8 cellular contexts compared by ENCODE assay signal in the genomic region with DNA sequence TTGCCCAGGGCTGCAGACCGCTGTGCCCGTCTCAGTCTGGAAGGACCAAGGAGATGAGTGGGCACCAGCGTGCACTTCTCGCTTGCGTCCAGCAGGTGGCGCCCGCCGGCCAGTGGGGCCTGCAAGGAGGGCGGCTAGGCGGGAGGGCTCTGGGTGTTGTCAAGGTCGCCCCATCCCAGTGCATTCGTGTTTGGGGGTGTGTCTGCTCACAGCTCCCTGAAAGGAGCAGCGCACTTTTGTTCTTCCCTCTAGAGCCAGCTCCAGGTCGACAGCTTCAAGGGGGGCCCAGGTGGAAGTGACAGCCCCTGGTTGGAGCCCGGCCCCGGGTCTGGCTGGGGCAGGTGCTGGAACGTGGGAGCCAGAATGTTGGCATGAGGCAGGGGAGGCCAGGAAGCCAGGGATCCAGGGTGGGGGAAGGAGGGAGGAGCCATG. TPM values are rescaled to one million over a fixed set of nuclear protein-coding genes. Genes with fewer than 3 reads are reported as not detected.
DNase-seq lines count a peak whose midpoint lies in the region; ATAC-seq, FAIRE-seq and TF ChIP-seq lines count a peak whose summit lies in the region.

No MANE protein-coding gene starts in this region.

- H3K9me3 ChIP-seq in PC-3 (ENCODE audit: low read length) (no peaks in the 10 kb centered on the region), esophagus squamous epithelium (no peaks in the 10 kb centered on the region)

- H3K27me3 ChIP-seq in PC-3 (ENCODE audit: low read length) (no peaks in the 10 kb centered on the region), esophagus squamous epithelium (peaks cover 0 to 47% (median 0%) of the 10 kb centered on the region in 4 donors)

- ATAC-seq in PC-3, result peak; percentile 74
- ATAC-seq in GM18517 (IDR thresholded peaks at IDR 0.05; ENCODE audit: unreplicated experiment), result no peak

- POLR2A ChIA-PET in PC-3 (lab: Charles Lee; ENCODE audit: unreplicated experiment), result no interaction called here

- H3K9ac ChIP-seq in PC-3 (ENCODE audit: low read length), result no peak overlapping the region

- no peaks in the 10 kb centered on the region for H4K20me1 ChIP-seq in PC-3 (ENCODE audit: low read length)

- H3K27me3 Mint-ChIP-seq in nephron (ENCODE audit: low read depth), result peaks cover 35% of the 10 kb centered on the region

- WGBS in esophagus squamous epithelium, 2 donors, result 2% methylated on average over 14 of the region's 17 CpGs; no CpG with 5 or more reads in 1 of the 2 donors

- peaks cover 2% of the 10 kb centered on the region for H3K9me3 Mint-ChIP-seq in nephron

- no peaks in the 10 kb centered on the region for H3K79me2 ChIP-seq in PC-3 (ENCODE audit: low read length)

- peak; percentile 26 for FAIRE-seq in HTR-8/SVneo (lab: Jason Lieb, UNC)

- H3K27ac ChIP-seq in PC-3 (ENCODE audit: low read length) (no peak overlapping the region), esophagus squamous epithelium (no peak overlapping the region)

- no peak for TF ChIP-seq POLR2A in esophagus squamous epithelium (IDR thresholded peaks at IDR 0.05)

- no peak overlapping the region for H3K4me2 ChIP-seq in PC-3 (ENCODE audit: low read length)

- no peaks in the 10 kb centered on the region for H3K9me2 ChIP-seq in PC-3 (replicated peaks; ENCODE audit: low read length)

- H3K36me3 ChIP-seq in PC-3 (ENCODE audit: low read depth, low read length) (no peaks in the 10 kb centered on the region), esophagus squamous epithelium (no peaks in the 10 kb centered on the region)

- no peaks in the 10 kb centered on the region for H3K4me1 ChIP-seq in PC-3 (ENCODE audit: insufficient read depth, low read length)
- peaks cover 0 to 13% (median 0%) of the 10 kb centered on the region in 3 donors for H3K4me1 ChIP-seq in esophagus squamous epithelium

- no peak overlapping the region for H3K4me3 Mint-ChIP-seq in nephron

- CTCF ChIA-PET in PC-3 (lab: Charles Lee), result no interaction called here

- H3K36me3 Mint-ChIP-seq in nephron (ENCODE audit: low read depth), result no peaks in the 10 kb centered on the region

- no peak overlapping the region for H2AFZ ChIP-seq in PC-3 (ENCODE audit: low read length)

- H3K4me1 Mint-ChIP-seq in nephron, result no peaks in the 10 kb centered on the region

- no peak overlapping the region for H3K27ac Mint-ChIP-seq in nephron

- peak; percentile 85 for TF ChIP-seq CTCF in PC-3 (conservative IDR thresholded peaks at IDR 0.05; ENCODE audit: low read depth, low read length)
- TF ChIP-seq CTCF in esophagus squamous epithelium (IDR thresholded peaks at IDR 0.05), result peak; percentile 87 to 100 (median 92)
- TF ChIP-seq CTCF in nephron (IDR thresholded peaks at IDR 0.05; ENCODE audit: unreplicated experiment in 3 of 3), result peak; percentile 96 to 98 (median 98)

- peak; percentile 56 for DNase-seq in CMK (ENCODE audit: low read depth)
- peak; percentile 81 for DNase-seq in HTR-8/SVneo (ENCODE audit: insufficient read length, low spot score)
- DNase-seq in PC-3, result peak; percentile 72
- peak; percentile 60 for DNase-seq in activated T-cell treated with anti-CD3 and anti-CD28 coated beads for 4 hours
- DNase-seq in esophagus squamous epithelium (lab: John Stamatoyannopoulos, UW), result peak; percentile 4
- peak; percentile 45 for DNase-seq in stimulated activated naive CD4-positive, alpha-beta T cell treated with Interleukin-2 at 50 U/mL for 16 hours (lab: John Stamatoyannopoulos, UW)

- H3K4me3 ChIP-seq in PC-3 (ENCODE audit: low read length), result no peak overlapping the region
- H3K4me3 ChIP-seq in esophagus squamous epithelium, result no peak overlapping the region

- no TSS peak for BruUV-seq in PC-3 (replicated peaks; lab: Mats Ljungman, UMichigan)

- intact Hi-C loops in PC-3 (cut with micrococcal nuclease), result loop anchor here (5.0 kb wide), 1 partner anchor 439 kb away; no protein-coding TSS in a partner anchor
- intact Hi-C loops in esophagus squamous epithelium (cut with DNase I), result no loop called here

- no peaks in the 10 kb centered on the region for H3F3A ChIP-seq in PC-3 (ENCODE audit: low read length, unreplicated experiment)

RNA-seq across cellular contexts. Expression of a gene that starts 23.4 kb away (rescaled TPM):
- total RNA-seq in PC-3 (2014; rRNA removed) (not detected in 2 replicates), esophagus squamous epithelium (not detected)

RNA-seq across cellular contexts. Expression of a gene that starts 45.3 kb away (rescaled TPM):
- total RNA-seq in PC-3 (2014; rRNA removed) (not detected in 2 replicates), esophagus squamous epithelium (1 to 10 TPM in 3 of 4 donors, under 1 TPM in 1; 0.38 to 4.0 (median 2.1) TPM)

Comparison
In these comparisons a context has a peak if more than half of its experiments do, and no peak if none do; other contexts are left out.
1. DNase-seq: peak in every context shown above with its lines; median percentile 81 in HTR-8/SVneo; 72 in PC-3; 60 in activated T-cell treated with anti-CD3 and anti-CD28 coated beads for 4 hours; 56 in CMK; 45 in stimulated activated naive CD4-positive, alpha-beta T cell treated with Interleukin-2 at 50 U/mL for 16 hours; 4 in esophagus squamous epithelium.